ENCODE assay signal across 21 cellular contexts in the genomic region with DNA sequence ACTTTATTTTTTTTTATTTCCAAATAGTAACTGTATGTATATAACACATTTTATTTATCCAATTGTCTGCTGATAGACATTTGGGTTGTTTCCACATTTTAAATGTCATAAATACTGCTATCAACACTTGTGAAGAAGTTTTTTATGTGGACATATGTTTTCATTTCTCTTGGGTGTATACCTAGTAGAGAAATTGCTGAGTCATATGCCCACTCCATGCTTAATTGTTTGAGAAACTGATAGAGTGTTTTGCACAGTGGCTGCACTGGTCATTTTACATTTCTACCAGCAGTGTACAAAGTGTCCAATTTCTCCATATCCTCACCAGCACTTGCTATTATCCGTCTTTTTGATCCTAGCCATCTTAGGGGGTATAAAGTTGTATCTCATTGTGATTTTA.
DNase-seq lines count a peak whose midpoint lies in the region; ATAC-seq, FAIRE-seq and TF ChIP-seq lines count a peak whose summit lies in the region.
"Had no signal": no experiment of that assay in that cellular context is flagged by ENCODE, and none has a peak within 500 bp of the region (broad histone marks: within the 10 kb centered on the region; RNA-seq: fewer than 3 reads in every experiment).

No MANE protein-coding gene starts in this region.

- H3K9me3 ChIP-seq in K562 (replicated peaks; ENCODE audit: control insufficient read depth, insufficient read depth, low read depth, low read length): no peaks in the 10 kb centered on the region
- H3K9me3 ChIP-seq: BLaER1 had no signal

- no peak for TF ChIP-seq EP300 in K562 (IDR thresholded peaks at IDR 0.05; ENCODE audit: low read length)

- no peak overlapping the region for H3K27ac ChIP-seq in K562 (ENCODE audit: extremely low read depth, low read depth, low read length)
- H3K27ac ChIP-seq: BLaER1, GM23248 had no signal

- no peaks in the 10 kb centered on the region for H3K9me1 ChIP-seq in K562 (ENCODE audit: control insufficient read depth, insufficient read depth, low read length)

- no peaks in the 10 kb centered on the region for H4K20me1 ChIP-seq in K562 (replicated peaks; ENCODE audit: control insufficient read depth, insufficient read depth, low read length)
- H4K20me1 ChIP-seq: BLaER1 had no signal

- intact Hi-C loops in K562 (cut with micrococcal nuclease): no loop called here

- H3K9ac ChIP-seq in K562 (ENCODE audit: insufficient read depth in 1 of 2, low read depth in 2 of 2, low read length in 2 of 2): no peak overlapping the region
- H3K9ac ChIP-seq: BLaER1, GM23248 had no signal

- H3K4me3 ChIP-seq in K562: no peak overlapping the region
- H3K4me3 ChIP-seq: BLaER1, GM23248 had no signal

- H3K79me2 ChIP-seq in K562 (ENCODE audit: control insufficient read depth, insufficient read depth, low read length): no peaks in the 10 kb centered on the region

- no peak overlapping the region for H2AFZ ChIP-seq in K562 (ENCODE audit: low read depth, low read length)
- H2AFZ ChIP-seq: GM23248 had no signal

- H3K4me1 ChIP-seq in K562 (replicated peaks in 1 of 2; ENCODE audit: control insufficient read depth in 2 of 2, insufficient read depth in 2 of 2, low read length in 2 of 2): no peaks in the 10 kb centered on the region

- TF ChIP-seq RAD21 in K562 (CRISPR knock-in tag; conservative IDR thresholded peaks at IDR 0.05 in 1 of 2, IDR thresholded peaks at IDR 0.05 in 1 of 2): no peak

- CTCF ChIA-PET in K562 (lab: Yijun Ruan, JAX; ENCODE audit: low intra/inter-chr PET ratio): no interaction called here

- no peak for TF ChIP-seq CTCF in K562 (IDR thresholded peaks at IDR 0.05 in 2 of 3, conservative IDR thresholded peaks at IDR 0.05 in 1 of 3; ENCODE audit: insufficient read depth in 2 of 3, low read depth in 1 of 3, low read length in 3 of 3)

- no peaks in the 10 kb centered on the region for H3K27me3 ChIP-seq in K562 (ENCODE audit: control insufficient read depth in 2 of 2, insufficient read depth in 2 of 2, low read length in 2 of 2)
- H3K27me3 ChIP-seq: BLaER1 had no signal

- ATAC-seq in K562 (0 out of 3 replicates have a peak, but pooled peaks have one; percentile 31), HG03432 (IDR thresholded peaks at IDR 0.05; ENCODE audit: unreplicated experiment) (no peak)
- ATAC-seq: HCT116 had no signal

- POLR2A ChIA-PET in K562 (lab: Yijun Ruan, JAX): no interaction called here

- in situ Hi-C loops in Caki2 (cut with HindIII; ENCODE audit: low pct_unique_long_range_greater_than_20kb, low sequenced_read_pairs) (no loop called here), K562 (cut with MboI) (no loop called here)

- FAIRE-seq in K562 (lab: Jason Lieb, UNC): no peak
- FAIRE-seq: A204.1, G401.6, GM12891, GM19239 had no signal

- no peak overlapping the region for H3K4me2 ChIP-seq in K562 (ENCODE audit: insufficient read depth, low read length)
- H3K4me2 ChIP-seq: BLaER1 had no signal

- H3K36me3 ChIP-seq in K562 (ENCODE audit: control insufficient read depth, insufficient read depth, low read length): no peaks in the 10 kb centered on the region
- H3K36me3 ChIP-seq: BLaER1 had no signal

- WGBS in K562 (ENCODE audit: insufficient coverage, low coverage, missing lambda C conversion rate): 35% methylated on average over 1 of the region's 1 CpG

- no peak for TF ChIP-seq POLR2A in K562 (conservative IDR thresholded peaks at IDR 0.05)

- DNase-seq in Caki2 (ENCODE audit: low read depth) (peak; percentile 8), DMS53 treated with DMSO at 0.1 percent for 48 hours (lab: John Stamatoyannopoulos, UW; ENCODE audit: unreplicated experiment) (peak; percentile 36), NAMALWA (ENCODE audit: low spot score) (peak; percentile 1), K562 (ENCODE audit: extremely low read depth in 1 of 4, low spot score in 3 of 4) (peak in 1 of 4 experiments; percentile 7), Ammon's horn (ENCODE audit: low spot score) (no peak), NCI-H1417 treated with DMSO at 0.1 percent for 48 hours (lab: John Stamatoyannopoulos, UW) (no peak)
- DNase-seq: AML-193; Calu3; CD4-positive, alpha-beta memory T cell; GM23248; H7; HFFc6; Karpas-422; KBM-7 had no signal

- BruUV-seq in K562 (replicated peaks; lab: Mats Ljungman, UMichigan): no TSS peak

TF ChIP-seq in K562, 482 proteins besides CTCF, POLR2A, EP300 and RAD21:
- TF ChIP-seq C11orf30 (IDR thresholded peaks at IDR 0.05; ENCODE audit: low read depth) (peak; percentile 68), ZFP30 (CRISPR knock-in tag; IDR thresholded peaks at IDR 0.05; ENCODE audit: borderline replicate concordance) (no peak), MAFG (tag; conservative IDR thresholded peaks at IDR 0.05) (peak; percentile 86), ZNF184 (CRISPR knock-in tag; IDR thresholded peaks at IDR 0.05) (no peak), MAFF (IDR thresholded peaks at IDR 0.05; ENCODE audit: low read length) (peak; percentile 75), CBFA2T3 (IDR thresholded peaks at IDR 0.05) (no peak), NFE2 (IDR thresholded peaks at IDR 0.05; ENCODE audit: low read depth) (peak; percentile 68), ZNF316 (IDR thresholded peaks at IDR 0.05) (peak; percentile 74), MAFK (IDR thresholded peaks at IDR 0.05; ENCODE audit: low read length) (peak; percentile 76), NFE2L1 (tag; IDR thresholded peaks at IDR 0.05; ENCODE audit: borderline replicate concordance, low read depth) (peak; percentile 60; the same call in 1 of the 2 replicates), PURB (CRISPR knock-in tag; IDR thresholded peaks at IDR 0.05; ENCODE audit: low read depth) (no peak), SMAD4 (CRISPR knock-in tag; conservative IDR thresholded peaks at IDR 0.05) (no peak)
- TF ChIP-seq, protein P1, sequence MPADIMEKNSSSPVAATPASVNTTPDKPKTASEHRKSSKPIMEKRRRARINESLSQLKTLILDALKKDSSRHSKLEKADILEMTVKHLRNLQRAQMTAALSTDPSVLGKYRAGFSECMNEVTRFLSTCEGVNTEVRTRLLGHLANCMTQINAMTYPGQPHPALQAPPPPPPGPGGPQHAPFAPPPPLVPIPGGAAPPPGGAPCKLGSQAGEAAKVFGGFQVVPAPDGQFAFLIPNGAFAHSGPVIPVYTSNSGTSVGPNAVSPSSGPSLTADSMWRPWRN (IDR thresholded peaks at IDR 0.05; ENCODE audit: low read depth): no peak
- TF ChIP-seq, protein P2, sequence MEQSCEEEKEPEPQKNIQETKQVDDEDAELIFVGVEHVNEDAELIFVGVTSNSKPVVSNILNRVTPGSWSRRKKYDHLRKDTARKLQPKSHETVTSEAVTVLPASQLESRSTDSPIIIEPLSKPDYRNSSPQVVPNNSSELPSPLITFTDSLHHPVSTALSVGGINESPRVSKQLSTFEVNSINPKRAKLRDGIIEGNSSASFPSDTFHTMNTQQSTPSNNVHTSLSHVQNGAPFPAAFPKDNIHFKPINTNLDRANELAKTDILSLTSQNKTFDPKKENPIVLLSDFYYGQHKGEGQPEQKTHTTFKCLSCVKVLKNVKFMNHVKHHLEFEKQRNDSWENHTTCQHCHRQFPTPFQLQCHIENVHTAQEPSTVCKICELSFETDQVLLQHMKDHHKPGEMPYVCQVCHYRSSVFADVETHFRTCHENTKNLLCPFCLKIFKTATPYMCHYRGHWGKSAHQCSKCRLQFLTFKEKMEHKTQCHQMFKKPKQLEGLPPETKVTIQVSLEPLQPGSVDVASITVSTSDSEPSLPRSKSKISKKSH (CRISPR knock-in tag; IDR thresholded peaks at IDR 0.05): no peak
- TF ChIP-seq, protein P3, sequence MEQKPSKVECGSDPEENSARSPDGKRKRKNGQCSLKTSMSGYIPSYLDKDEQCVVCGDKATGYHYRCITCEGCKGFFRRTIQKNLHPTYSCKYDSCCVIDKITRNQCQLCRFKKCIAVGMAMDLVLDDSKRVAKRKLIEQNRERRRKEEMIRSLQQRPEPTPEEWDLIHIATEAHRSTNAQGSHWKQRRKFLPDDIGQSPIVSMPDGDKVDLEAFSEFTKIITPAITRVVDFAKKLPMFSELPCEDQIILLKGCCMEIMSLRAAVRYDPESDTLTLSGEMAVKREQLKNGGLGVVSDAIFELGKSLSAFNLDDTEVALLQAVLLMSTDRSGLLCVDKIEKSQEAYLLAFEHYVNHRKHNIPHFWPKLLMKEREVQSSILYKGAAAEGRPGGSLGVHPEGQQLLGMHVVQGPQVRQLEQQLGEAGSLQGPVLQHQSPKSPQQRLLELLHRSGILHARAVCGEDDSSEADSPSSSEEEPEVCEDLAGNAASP (IDR thresholded peaks at IDR 0.05): no peak

Comparison
In these comparisons a context has a peak if more than half of its experiments do, and no peak if none do; other contexts are left out.
1. DNase-seq: peak in Caki2 (single experiment), DMS53 treated with DMSO at 0.1 percent for 48 hours (single experiment) and NAMALWA (single experiment); none in Ammon's horn (single experiment) and NCI-H1417 treated with DMSO at 0.1 percent for 48 hours (single experiment).